Comparison of ENCODE assay signal across 1 cellular context in the genomic region with DNA sequence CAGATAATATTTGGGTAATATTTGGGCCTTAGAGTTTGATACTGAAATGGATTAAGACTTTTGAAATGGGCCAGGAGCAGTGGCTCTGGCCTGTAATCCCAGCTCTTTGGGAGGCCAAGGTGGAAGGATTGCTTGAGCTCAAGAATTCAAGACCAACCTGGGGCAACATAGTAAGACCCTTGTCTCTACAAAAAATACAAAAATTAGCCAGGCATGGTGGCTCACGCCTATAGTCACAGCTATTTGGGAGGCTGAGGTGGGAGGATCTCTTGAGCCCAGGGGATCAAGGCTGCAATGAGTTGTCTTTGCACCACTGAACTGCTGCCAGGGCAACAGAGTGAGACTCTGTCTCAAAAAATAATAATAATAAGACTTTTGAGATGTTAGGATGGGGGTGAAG.
TF ChIP-seq lines count a peak whose summit lies in the region.

No MANE protein-coding gene starts in this region.

TF ChIP-seq in endothelial cell of umbilical vein, 7 proteins besides CTCF, POLR2A, EP300 and RAD21:
- TF ChIP-seq POLR2AphosphoS5 (IDR thresholded peaks at IDR 0.05; ENCODE audit: insufficient read depth, low read depth, low read length) (no peak), EZH2 (IDR thresholded peaks at IDR 0.05; ENCODE audit: borderline replicate concordance, low read depth, low read length, severe bottlenecking) (no peak), GATA2 (IDR thresholded peaks at IDR 0.05; ENCODE audit: insufficient read depth, insufficient read length, low read depth, low read length) (no peak), MYC (IDR thresholded peaks at IDR 0.05; ENCODE audit: low read depth, low read length) (no peak), JUN (IDR thresholded peaks at IDR 0.05; ENCODE audit: borderline replicate concordance, insufficient read depth, insufficient read length, low read depth) (no peak), FOS (IDR thresholded peaks at IDR 0.05; ENCODE audit: borderline replicate concordance, insufficient read depth, low read length) (no peak)
- TF ChIP-seq, protein P1, sequence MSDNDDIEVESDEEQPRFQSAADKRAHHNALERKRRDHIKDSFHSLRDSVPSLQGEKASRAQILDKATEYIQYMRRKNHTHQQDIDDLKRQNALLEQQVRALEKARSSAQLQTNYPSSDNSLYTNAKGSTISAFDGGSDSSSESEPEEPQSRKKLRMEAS (IDR thresholded peaks at IDR 0.05; ENCODE audit: insufficient read depth, insufficient read length), result no peak
